In the genomic region with DNA sequence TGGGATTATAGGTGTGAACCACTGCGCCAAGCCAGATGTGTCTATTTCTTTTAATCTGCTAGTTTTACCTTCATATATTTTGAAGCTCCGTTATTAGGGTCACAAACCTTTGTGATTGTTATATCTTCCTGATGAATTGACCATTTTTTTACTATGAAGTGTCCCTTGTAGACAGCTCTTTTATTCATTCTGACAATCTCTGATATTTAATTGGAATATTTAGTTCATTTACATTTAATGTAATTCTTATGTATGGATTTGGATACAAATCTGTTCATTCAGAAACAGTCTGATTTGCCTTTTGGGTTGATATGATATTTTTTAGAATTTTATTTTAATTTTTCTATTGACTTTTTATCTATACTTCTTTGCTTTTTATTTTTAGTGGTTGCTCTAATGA, we compare ENCODE assay signal across 22 cellular contexts. TPM values are rescaled to one million over a fixed set of nuclear protein-coding genes. Genes with fewer than 3 reads are reported as not detected.
DNase-seq lines count a peak whose midpoint lies in the region; ATAC-seq, FAIRE-seq and TF ChIP-seq lines count a peak whose summit lies in the region.
"Had no signal": no experiment of that assay in that cellular context is flagged by ENCODE, and none has a peak within 500 bp of the region (broad histone marks: within the 10 kb centered on the region; RNA-seq: fewer than 3 reads in every experiment).

No MANE protein-coding gene starts in this region.

- H3K9me3 Mint-ChIP-seq in CD4-positive, CD25-positive, alpha-beta regulatory T cell: peaks cover 0 to 7% (median 2%) of the 10 kb centered on the region in 7 donors
- H3K9me3 Mint-ChIP-seq in CD8-positive, alpha-beta T cell: peaks cover 4% of the 10 kb centered on the region

- ATAC-seq in CD4-positive, CD25-positive, alpha-beta regulatory T cell (ENCODE audit: low read depth in 2 of 2): no peak
- ATAC-seq in CD8-positive, alpha-beta T cell: no peak
- ATAC-seq in T-helper 17 cell: no peak
- ATAC-seq: A549 had no signal

- peak overlapping the region in 2 of 3 donors; percentile 29 to 43 for H3K27ac Mint-ChIP-seq in CD4-positive, CD25-positive, alpha-beta regulatory T cell
- peak overlapping the region; percentile 41 for H3K27ac Mint-ChIP-seq in CD8-positive, alpha-beta T cell
- H3K27ac Mint-ChIP-seq in T-helper 17 cell: peak overlapping the region; percentile 34
- H3K27ac Mint-ChIP-seq: CD14-positive monocyte had no signal

- POLR2A ChIA-PET in CD8-positive, alpha-beta T cell (lab: Charles Lee): no interaction called here

- TF ChIP-seq POLR2A in testis (IDR thresholded peaks at IDR 0.05) (no peak), H54 (IDR thresholded peaks at IDR 0.05; ENCODE audit: low read depth, low read length) (no peak)

- intact Hi-C loops in CD8-positive, alpha-beta T cell (cut with DNase I, micrococcal nuclease): no loop called here
- intact Hi-C loops in testis (cut with DNase I; ENCODE audit: low total_unique reads): no loop called here

- no peak overlapping the region for H3K4me3 ChIP-seq in CD4-positive, CD25-positive, alpha-beta regulatory T cell (ENCODE audit: low read depth, low read length)
- H3K4me3 ChIP-seq in CD8-positive, alpha-beta T cell (ENCODE audit: low read depth, low read length): no peak overlapping the region
- H3K4me3 ChIP-seq in testis: no peak overlapping the region
- H3K4me3 ChIP-seq: A549 had no signal

- WGBS in testis, 2 donors: 98 to 100% methylated on average over 2 of the region's 2 CpGs

- H3K27ac ChIP-seq in CD4-positive, CD25-positive, alpha-beta regulatory T cell (ENCODE audit: insufficient read depth, low read length, poor library complexity, severe bottlenecking): no peak overlapping the region
- no peak overlapping the region for H3K27ac ChIP-seq in CD8-positive, alpha-beta T cell (ENCODE audit: low read depth, low read length)
- no peak overlapping the region for H3K27ac ChIP-seq in testis
- H3K27ac ChIP-seq: A549; BLaER1 treated with 17β-estradiol and CSF1 and Interleukin-3, amounts not matched to agents 10 nM and 100 nM had no signal

- CTCF ChIA-PET in CD8-positive, alpha-beta T cell (lab: Charles Lee): no interaction called here

- no peaks in the 10 kb centered on the region for H3K27me3 Mint-ChIP-seq in CD4-positive, CD25-positive, alpha-beta regulatory T cell
- no peaks in the 10 kb centered on the region for H3K27me3 Mint-ChIP-seq in CD8-positive, alpha-beta T cell (ENCODE audit: low read depth)
- no peaks in the 10 kb centered on the region for H3K27me3 Mint-ChIP-seq in T-helper 17 cell
- H3K27me3 Mint-ChIP-seq: CD8-positive, alpha-beta memory T cell had no signal

- peak overlapping the region in 1 of 4 donors; percentile 27 for H3K4me3 Mint-ChIP-seq in CD4-positive, CD25-positive, alpha-beta regulatory T cell
- H3K4me3 Mint-ChIP-seq in CD8-positive, alpha-beta T cell: no peak overlapping the region
- H3K4me3 Mint-ChIP-seq in T-helper 17 cell: no peak overlapping the region
- H3K4me3 Mint-ChIP-seq: CD14-positive monocyte; CD8-positive, alpha-beta memory T cell had no signal

- H3K27me3 ChIP-seq in CD4-positive, CD25-positive, alpha-beta regulatory T cell (ENCODE audit: control insufficient read depth, insufficient read depth, low read length): no peaks in the 10 kb centered on the region
- H3K27me3 ChIP-seq in CD8-positive, alpha-beta T cell (ENCODE audit: insufficient read depth, low read length): no peaks in the 10 kb centered on the region
- H3K27me3 ChIP-seq in testis: no peaks in the 10 kb centered on the region
- H3K27me3 ChIP-seq: BE2C; BLaER1 treated with 17β-estradiol and CSF1 and Interleukin-3, amounts not matched to agents 10 nM and 100 nM had no signal

- DNase-seq in CD4-positive, CD25-positive, alpha-beta regulatory T cell: no peak
- DNase-seq in CD8-positive, alpha-beta T cell: no peak
- DNase-seq in T-helper 17 cell: no peak
- no peak for DNase-seq in testis
- no peak for DNase-seq in NCI-H1930 (lab: John Stamatoyannopoulos, UW)
- no peak for DNase-seq in H54 (ENCODE audit: insufficient read length, low spot score)
- DNase-seq: 8988T; ACHN; AML-193; BE2C; CD8-positive, alpha-beta memory T cell; DMS53; DMS79 treated with DMSO at 0.1 percent for 48 hours; GOT3; H7; HCEC 1CT had no signal

- H3K4me1 Mint-ChIP-seq in CD4-positive, CD25-positive, alpha-beta regulatory T cell: peaks cover 28 to 64% (median 53%) of the 10 kb centered on the region in 4 donors
- H3K4me1 Mint-ChIP-seq in CD8-positive, alpha-beta T cell (ENCODE audit: low read depth): peaks cover 61% of the 10 kb centered on the region
- H3K4me1 Mint-ChIP-seq in T-helper 17 cell: peaks cover 23% of the 10 kb centered on the region

- H3K36me3 Mint-ChIP-seq in CD4-positive, CD25-positive, alpha-beta regulatory T cell: peaks cover 7% of the 10 kb centered on the region
- peaks cover 26% of the 10 kb centered on the region for H3K36me3 Mint-ChIP-seq in CD8-positive, alpha-beta T cell
- peaks cover 3% of the 10 kb centered on the region for H3K36me3 Mint-ChIP-seq in T-helper 17 cell (ENCODE audit: low read depth)

- H3K4me1 ChIP-seq in CD4-positive, CD25-positive, alpha-beta regulatory T cell (ENCODE audit: control insufficient read depth, insufficient read depth, low read length, poor library complexity, severe bottlenecking): peaks cover 29% of the 10 kb centered on the region
- H3K4me1 ChIP-seq in CD8-positive, alpha-beta T cell (ENCODE audit: insufficient read depth, low read length): peaks cover 52% of the 10 kb centered on the region
- no peaks in the 10 kb centered on the region for H3K4me1 ChIP-seq in testis
- H3K4me1 ChIP-seq: BE2C had no signal

- no peaks in the 10 kb centered on the region for H3K36me3 ChIP-seq in CD4-positive, CD25-positive, alpha-beta regulatory T cell (ENCODE audit: control insufficient read depth, insufficient read depth, low read length)
- no peaks in the 10 kb centered on the region for H3K36me3 ChIP-seq in CD8-positive, alpha-beta T cell (ENCODE audit: insufficient read depth, low read length)
- no peaks in the 10 kb centered on the region for H3K36me3 ChIP-seq in testis (ENCODE audit: low read depth, missing control alignments)

- H3K9me3 ChIP-seq in CD4-positive, CD25-positive, alpha-beta regulatory T cell (ENCODE audit: control insufficient read depth in 2 of 2, low read length in 2 of 2): peaks cover 0 to 3% of the 10 kb centered on the region in 2 experiments
- peaks cover 4% of the 10 kb centered on the region for H3K9me3 ChIP-seq in CD8-positive, alpha-beta T cell (ENCODE audit: low read length)
- peaks cover 2% of the 10 kb centered on the region for H3K9me3 ChIP-seq in T-helper 17 cell (ENCODE audit: control insufficient read depth, low read length, poor library complexity, severe bottlenecking)
- H3K9me3 ChIP-seq in testis: no peaks in the 10 kb centered on the region

- FAIRE-seq in colon (lab: Jason Lieb, UNC) (peak; percentile 33), H54 (lab: Jason Lieb, UNC) (no peak)
- FAIRE-seq: A549, D721Med, GM12892 had no signal

- no peak for TF ChIP-seq CTCF in CD8-positive, alpha-beta T cell (IDR thresholded peaks at IDR 0.05)
- no peak for TF ChIP-seq CTCF in testis (IDR thresholded peaks at IDR 0.05)

RNA-seq across cellular contexts. Expression of a gene that starts 17.2 kb away (rescaled TPM):
- total RNA-seq in CD4-positive, CD25-positive, alpha-beta regulatory T cell: 48.0 TPM
- polyA plus RNA-seq in CD4-positive, CD25-positive, alpha-beta regulatory T cell: 10 to 100 TPM; 22.2 to 39.3 (median 32.0) TPM
- total RNA-seq in CD8-positive, alpha-beta T cell: 10 to 100 TPM; 32.9 to 33.4 TPM
- total RNA-seq in T-helper 17 cell: 10 to 100 TPM; 38.8 to 39.4 TPM
- 100 to 1,000 TPM in 1 of 2 donors, 10 to 100 TPM in 1; 83.9 to 100 TPM for total RNA-seq in testis
- polyA plus RNA-seq in testis (ENCODE audit: insufficient read depth, low read depth, low replicate concordance): 14.8 TPM
